In the genomic region with DNA sequence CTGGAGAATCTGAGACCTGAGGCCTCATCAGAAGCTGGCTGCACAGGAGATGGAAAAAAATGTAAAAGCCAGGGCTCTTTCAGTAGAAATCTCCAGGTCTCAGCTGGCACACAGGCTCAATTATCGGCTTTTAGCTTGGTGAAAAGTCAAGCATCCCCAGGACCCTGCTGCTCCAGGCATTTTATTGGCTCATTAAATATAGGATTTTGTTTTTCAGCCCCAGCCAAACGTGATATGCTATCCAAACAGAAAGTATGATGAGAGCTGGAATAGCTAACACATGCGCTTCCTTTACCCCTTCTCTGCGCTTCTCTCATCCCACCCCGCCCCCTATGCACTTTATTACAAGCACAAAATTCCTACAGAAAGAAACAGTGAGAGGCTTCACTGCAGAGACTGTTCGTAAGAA, we compare ENCODE assay signal across 22 cellular contexts.
DNase-seq lines count a peak whose midpoint lies in the region; ATAC-seq and TF ChIP-seq lines count a peak whose summit lies in the region.
"Had no signal": no experiment of that assay in that cellular context is flagged by ENCODE, and none has a peak within 500 bp of the region (broad histone marks: within the 10 kb centered on the region; RNA-seq: fewer than 3 reads in every experiment).

No MANE protein-coding gene starts in this region.

- H3K4me3 ChIP-seq in ACC112 (ENCODE audit: low read depth, low read length) (0 out of 2 replicates have a peak overlapping the region, but pooled peaks have one; percentile 19), IMR-90 (ENCODE audit: insufficient read depth, low read depth, low read length) (peak overlapping the region; percentile 16; the same call in 1 of the 2 replicates)
- H3K4me3 ChIP-seq: colonic mucosa, GM23338, testis had no signal

- peaks cover 9% of the 10 kb centered on the region for H3K4me1 Mint-ChIP-seq in glutamatergic neuron (ENCODE audit: low read depth, unreplicated experiment)
- H3K4me1 Mint-ChIP-seq: GM23338; naive B cell; stimulated activated effector memory CD8-positive, alpha-beta T cell treated with anti-CD3 and anti-CD28 coated beads, Interleukin-12 subunit alpha, Interleukin-12 subunit beta, amount 100 ng/mL, for 72 hours had no signal

- DNase-seq in IMR-90 = peak; percentile 12
- peak; percentile 2 for DNase-seq in amniotic epithelial cell (ENCODE audit: low read depth)
- DNase-seq in glutamatergic neuron = peak; percentile 48
- no peak for DNase-seq in NCI-H446 treated with DMSO at 0.1 percent for 48 hours (lab: John Stamatoyannopoulos, UW)
- no peak for DNase-seq in SW 1271 (lab: John Stamatoyannopoulos, UW)
- DNase-seq in left colon = no peak
- DNase-seq: colonic mucosa, foreskin keratinocyte, kidney, naive B cell, NCI-H748 treated with DMSO at 0.1 percent for 48 hours, OCI-M1, SHP77, T-helper 1 cell, testis had no signal

- H4K8ac ChIP-seq in IMR-90 (ENCODE audit: low read depth in 2 of 2, low read length in 2 of 2) = no peak overlapping the region

- H3K36me3 ChIP-seq in ACC112 (ENCODE audit: insufficient read depth, low read length) = no peaks in the 10 kb centered on the region
- no peaks in the 10 kb centered on the region for H3K36me3 ChIP-seq in IMR-90 (ENCODE audit: control insufficient read depth, insufficient read depth, low read length)
- H3K36me3 ChIP-seq: colonic mucosa had no signal

- H3K27ac ChIP-seq in ACC112 (ENCODE audit: low read depth, low read length) (no peak overlapping the region), IMR-90 (ENCODE audit: insufficient read depth, low read length) (no peak overlapping the region)
- H3K27ac ChIP-seq: C4-2B, colonic mucosa, foreskin keratinocyte, parathyroid adenoma, testis had no signal

- no peak overlapping the region for H3K4me3 Mint-ChIP-seq in glutamatergic neuron (ENCODE audit: unreplicated experiment)
- H3K4me3 Mint-ChIP-seq: GM23338; naive B cell; stimulated activated effector memory CD8-positive, alpha-beta T cell treated with anti-CD3 and anti-CD28 coated beads, Interleukin-12 subunit alpha, Interleukin-12 subunit beta, amount 100 ng/mL, for 72 hours had no signal

- intact Hi-C loops in IMR-90 (cut with micrococcal nuclease) = no loop called here
- intact Hi-C loops in left colon (cut with DNase I, micrococcal nuclease) = no loop called here

- no peak overlapping the region for H3K18ac ChIP-seq in IMR-90 (ENCODE audit: low read depth, low read length)

- H3K56ac ChIP-seq in IMR-90 (ENCODE audit: extremely low read depth, insufficient read depth, low read length) = no peak overlapping the region

- CTCF ChIA-PET in IMR-90 (lab: Yijun Ruan, JAX) = no interaction called here

- no peak overlapping the region for H2AK5ac ChIP-seq in IMR-90 (ENCODE audit: low read depth, low read length)

- no peaks in the 10 kb centered on the region for H3K9me3 ChIP-seq in IMR-90 (ENCODE audit: control insufficient read depth, insufficient read depth, low read length)
- H3K9me3 ChIP-seq: colonic mucosa, testis had no signal

- peak overlapping the region; percentile 77 for H3K4me2 ChIP-seq in IMR-90 (ENCODE audit: low read depth, low read length)
- H3K4me2 ChIP-seq: GM23338 had no signal

- no peak for TF ChIP-seq POLR2A in IMR-90 (IDR thresholded peaks at IDR 0.05; ENCODE audit: low read depth, low read length)

- no peak overlapping the region for H2BK20ac ChIP-seq in IMR-90 (ENCODE audit: low read depth, low read length)

- H3K27me3 Mint-ChIP-seq in glutamatergic neuron (ENCODE audit: unreplicated experiment) = no peaks in the 10 kb centered on the region
- H3K27me3 Mint-ChIP-seq: naive B cell had no signal

- H3K9me3 Mint-ChIP-seq in glutamatergic neuron (ENCODE audit: unreplicated experiment) = no peaks in the 10 kb centered on the region
- H3K9me3 Mint-ChIP-seq: activated naive CD4-positive, alpha-beta T cell treated with anti-CD3 and anti-CD28 coated beads, Interleukin-2, amount 50 U/mL, for 72 hours; GM23338; stimulated activated effector memory CD8-positive, alpha-beta T cell treated with anti-CD3 and anti-CD28 coated beads, Interleukin-12 subunit alpha, Interleukin-12 subunit beta, amount 100 ng/mL, for 72 hours had no signal

- dilution Hi-C loops in IMR-90 (cut with HindIII; ENCODE audit: low sequenced_read_pairs, unreplicated experiment) = no loop called here

- H3K27me3 ChIP-seq in ACC112 (ENCODE audit: insufficient read depth, low read length) (no peaks in the 10 kb centered on the region), IMR-90 (ENCODE audit: control insufficient read depth, insufficient read depth, low read length) (no peaks in the 10 kb centered on the region)
- H3K27me3 ChIP-seq: colonic mucosa, foreskin keratinocyte, testis had no signal

- BruUV-seq in IMR-90 (replicated peaks; lab: Mats Ljungman, UMichigan) = no TSS peak

- no peak overlapping the region for H3K9ac ChIP-seq in IMR-90 (ENCODE audit: low read depth, low read length)
- H3K9ac ChIP-seq: parathyroid adenoma had no signal

- TF ChIP-seq CTCF in IMR-90 (conservative IDR thresholded peaks at IDR 0.05; ENCODE audit: low read depth, low read length) = no peak
- TF ChIP-seq CTCF in glutamatergic neuron (IDR thresholded peaks at IDR 0.05; ENCODE audit: partially characterized antibody, unreplicated experiment) = no peak

- no peak for TF ChIP-seq RAD21 in IMR-90 (IDR thresholded peaks at IDR 0.05; ENCODE audit: low read length)

- H4K20me1 ChIP-seq in IMR-90 (ENCODE audit: insufficient read depth, low read length) = no peaks in the 10 kb centered on the region

- no peak overlapping the region for H2AK9ac ChIP-seq in IMR-90 (replicated peaks; ENCODE audit: low read depth, low read length, poor library complexity)

- H3K4me1 ChIP-seq in ACC112 (ENCODE audit: control insufficient read depth, insufficient read depth, low read length, unreplicated experiment) (no peaks in the 10 kb centered on the region), IMR-90 (ENCODE audit: control insufficient read depth, insufficient read depth, low read length) (no peaks in the 10 kb centered on the region)
- H3K4me1 ChIP-seq: colonic mucosa, foreskin keratinocyte, parathyroid adenoma, testis had no signal

- no peak overlapping the region for H2BK15ac ChIP-seq in IMR-90 (ENCODE audit: low read depth, low read length)

- POLR2A ChIA-PET in IMR-90 (lab: Charles Lee; ENCODE audit: unreplicated experiment) = no interaction called here

- no peaks in the 10 kb centered on the region for H3K36me3 Mint-ChIP-seq in glutamatergic neuron (ENCODE audit: unreplicated experiment)
- H3K36me3 Mint-ChIP-seq: activated naive CD4-positive, alpha-beta T cell treated with anti-CD3 and anti-CD28 coated beads, Interleukin-2, amount 50 U/mL, for 72 hours; naive B cell; stimulated activated effector memory CD8-positive, alpha-beta T cell treated with anti-CD3 and anti-CD28 coated beads, Interleukin-12 subunit alpha, Interleukin-12 subunit beta, amount 100 ng/mL, for 72 hours had no signal

- no peak overlapping the region for H4K91ac ChIP-seq in IMR-90 (ENCODE audit: insufficient read depth, low read depth, low read length)

- no peak overlapping the region for H3K14ac ChIP-seq in IMR-90 (replicated peaks; ENCODE audit: low read depth, low read length)

- H3K9me1 ChIP-seq in IMR-90 (ENCODE audit: insufficient read depth, low read length) = no peaks in the 10 kb centered on the region

- in situ Hi-C loops in IMR-90 (cut with MboI; ENCODE audit: low sequenced_read_pairs) = no loop called here

- no CpG with 5 or more reads among the region's 6 CpGs for WGBS in IMR-90 (ENCODE audit: extremely low coverage in 2 of 2, insufficient read length in 1 of 2), 2 experiments

- H4K5ac ChIP-seq in IMR-90 (ENCODE audit: low read depth, low read length) = no peak overlapping the region

- H2BK5ac ChIP-seq in IMR-90 (ENCODE audit: low read depth, low read length, poor library complexity, severe bottlenecking) = no peak overlapping the region

- H2BK120ac ChIP-seq in IMR-90 (ENCODE audit: low read depth, low read length) = no peak overlapping the region

- no peak overlapping the region for H3K27ac Mint-ChIP-seq in glutamatergic neuron (ENCODE audit: unreplicated experiment)
- H3K27ac Mint-ChIP-seq: activated naive CD4-positive, alpha-beta T cell treated with anti-CD3 and anti-CD28 coated beads, Interleukin-2, amount 50 U/mL, for 72 hours; GM23338; naive B cell; stimulated activated effector memory CD8-positive, alpha-beta T cell treated with anti-CD3 and anti-CD28 coated beads, Interleukin-12 subunit alpha, Interleukin-12 subunit beta, amount 100 ng/mL, for 72 hours had no signal

- no peak overlapping the region for H3K23ac ChIP-seq in IMR-90 (ENCODE audit: low read depth, low read length)

- ATAC-seq in IMR-90 (ENCODE audit: low read depth) = peak; percentile 76
- no peak for ATAC-seq in GM21723 (IDR thresholded peaks at IDR 0.05; ENCODE audit: unreplicated experiment)
- no peak for ATAC-seq in left colon
- ATAC-seq: activated naive CD4-positive, alpha-beta T cell treated with anti-CD3 and anti-CD28 coated beads, Interleukin-2, amount 50 U/mL, for 72 hours; foreskin keratinocyte; GM23338; stimulated activated effector memory CD8-positive, alpha-beta T cell treated with anti-CD3 and anti-CD28 coated beads, Interleukin-12 subunit alpha, Interleukin-12 subunit beta, amount 100 ng/mL, for 72 hours had no signal

- no peaks in the 10 kb centered on the region for H3K79me2 ChIP-seq in ACC112 (ENCODE audit: control insufficient read depth, insufficient read depth, low read length, unreplicated experiment)
- H3K79me2 ChIP-seq: parathyroid adenoma had no signal

- H2AFZ ChIP-seq in ACC112 (ENCODE audit: low read length, unreplicated experiment) (no peak overlapping the region), IMR-90 (replicated peaks; ENCODE audit: low read length, poor library complexity) (no peak overlapping the region)
- H2AFZ ChIP-seq: GM23338, parathyroid adenoma had no signal

- H3K4ac ChIP-seq in IMR-90 (ENCODE audit: low read depth, low read length) = no peak overlapping the region

- no peaks in the 10 kb centered on the region for H3K79me1 ChIP-seq in IMR-90 (ENCODE audit: low read depth in 1 of 2, low read length in 2 of 2)

TF ChIP-seq in IMR-90, 13 proteins besides CTCF, POLR2A, EP300 and RAD21:
- TF ChIP-seq CHD1 (IDR thresholded peaks at IDR 0.05; ENCODE audit: low read depth, low read length) = no peak
- no peak for TF ChIP-seq NFE2L2 (IDR thresholded peaks at IDR 0.05; ENCODE audit: low read depth, low read length)
- TF ChIP-seq RFX5 (IDR thresholded peaks at IDR 0.05; ENCODE audit: low read depth, low read length) = no peak

Comparison
In these comparisons a context has a peak if more than half of its experiments do, and no peak if none do; other contexts are left out.
1. DNase-seq: peak in IMR-90 (single experiment), amniotic epithelial cell (single experiment) and glutamatergic neuron (single experiment); none in NCI-H446 treated with DMSO at 0.1 percent for 48 hours (single experiment), SW 1271 (0 of 2) and left colon (0 of 2).